In genomic region chr1:203428981-203429599, GRCh38 we compare ENCODE assay signal across 17 cellular contexts. TPM values are rescaled to one million over a fixed set of nuclear protein-coding genes. Genes with fewer than 3 reads are reported as not detected.
DNase-seq lines count a peak whose midpoint lies in the region; ATAC-seq and TF ChIP-seq lines count a peak whose summit lies in the region.
"Had no signal": no experiment of that assay in that cellular context is flagged by ENCODE, and none has a peak within 500 bp of the region (broad histone marks: within the 10 kb centered on the region; RNA-seq: fewer than 3 reads in every experiment).

No MANE protein-coding gene starts in this region.

- no peak overlapping the region for H3K27ac Mint-ChIP-seq in GM23338
- H3K27ac Mint-ChIP-seq in activated T-cell treated with anti-CD3 and anti-CD28 coated beads, Interleukin-2, amount 50 U/mL, for 72 hours = no peak overlapping the region
- H3K27ac Mint-ChIP-seq: activated naive CD4-positive, alpha-beta T cell treated with anti-CD3 and anti-CD28 coated beads, Interleukin-2, amount 50 U/mL, for 24 hours had no signal

- H3K4me1 ChIP-seq in rectal smooth muscle tissue (ENCODE audit: control insufficient read depth, insufficient read depth, low read length) (peaks cover 16% of the 10 kb centered on the region), GM23338 (ENCODE audit: insufficient read depth) (no peaks in the 10 kb centered on the region), A673 (ENCODE audit: insufficient read depth, low read length, poor library complexity, severe bottlenecking) (no peaks in the 10 kb centered on the region)
- H3K4me1 ChIP-seq: psoas muscle had no signal

- no TSS peak for BruUV-seq in A673 (replicated peaks; lab: Mats Ljungman, UMichigan)

- H2AFZ ChIP-seq in GM23338 = no peak overlapping the region

- H3K4me3 Mint-ChIP-seq in GM23338 = no peak overlapping the region
- H3K4me3 Mint-ChIP-seq in activated T-cell treated with anti-CD3 and anti-CD28 coated beads, Interleukin-2, amount 50 U/mL, for 72 hours = no peak overlapping the region
- H3K4me3 Mint-ChIP-seq: activated naive CD4-positive, alpha-beta T cell treated with anti-CD3 and anti-CD28 coated beads, Interleukin-2, amount 50 U/mL, for 24 hours had no signal

- H3F3A ChIP-seq in GM23338 (replicated peaks; ENCODE audit: low read depth) = no peaks in the 10 kb centered on the region

- H3K4me1 Mint-ChIP-seq in GM23338 = peaks cover 4% of the 10 kb centered on the region; the same call in 1 of the 3 replicates
- no peaks in the 10 kb centered on the region for H3K4me1 Mint-ChIP-seq in activated T-cell treated with anti-CD3 and anti-CD28 coated beads, Interleukin-2, amount 50 U/mL, for 72 hours (ENCODE audit: low read depth)
- H3K4me1 Mint-ChIP-seq: activated naive CD4-positive, alpha-beta T cell treated with anti-CD3 and anti-CD28 coated beads, Interleukin-2, amount 50 U/mL, for 24 hours had no signal

- H3K9ac ChIP-seq in rectal smooth muscle tissue (ENCODE audit: low read length) = no peak overlapping the region

- CTCF ChIA-PET in A673 (lab: Charles Lee) = no interaction called here

- H3K36me3 Mint-ChIP-seq in GM23338 (ENCODE audit: low read depth) = no peaks in the 10 kb centered on the region
- H3K36me3 Mint-ChIP-seq in activated T-cell treated with anti-CD3 and anti-CD28 coated beads, Interleukin-2, amount 50 U/mL, for 72 hours (ENCODE audit: insufficient read depth in 2 of 2) = no peaks in the 10 kb centered on the region
- H3K36me3 Mint-ChIP-seq: activated naive CD4-positive, alpha-beta T cell treated with anti-CD3 and anti-CD28 coated beads, Interleukin-2, amount 50 U/mL, for 24 hours had no signal

- H3K9me3 ChIP-seq in A673 (ENCODE audit: low read depth, low read length, poor library complexity, severe bottlenecking) = no peaks in the 10 kb centered on the region
- H3K9me3 ChIP-seq: psoas muscle had no signal

- POLR2A ChIA-PET in A673 (lab: Charles Lee; ENCODE audit: low non-redundant PET) = no interaction called here

- TF ChIP-seq CTCF in GM12864 (IDR thresholded peaks at IDR 0.05; ENCODE audit: low read depth, low read length, missing control alignments) (no peak), VCaP (conservative IDR thresholded peaks at IDR 0.05) (no peak), GM23338 (conservative IDR thresholded peaks at IDR 0.05; ENCODE audit: low read depth in 2 of 2) (no peak), A673 (conservative IDR thresholded peaks at IDR 0.05; ENCODE audit: low read depth, low read length) (no peak)

- no peaks in the 10 kb centered on the region for H3K9me2 ChIP-seq in GM23338 (ENCODE audit: insufficient read depth)

- H3K4me2 ChIP-seq in GM23338 = no peak overlapping the region

- intact Hi-C loops in A673 (cut with micrococcal nuclease; ENCODE audit: unreplicated experiment) = no loop called here

- DNase-seq in GM12864 (ENCODE audit: low read depth) = peak; percentile 4
- peak; percentile 67 for DNase-seq in NCI-H2029 (lab: John Stamatoyannopoulos, UW)
- no peak for DNase-seq in activated CD4-positive, alpha-beta T cell treated with anti-CD3 and anti-CD28 coated beads, Interleukin-2, amount 50 U/mL, for 48 hours
- no peak for DNase-seq in GM23338 (ENCODE audit: low spot score)
- no peak for DNase-seq in A673 (ENCODE audit: low spot score)
- no peak for DNase-seq in activated T-cell treated with anti-CD3 and anti-CD28 coated beads, Interleukin-2, amount 50 U/mL, for 72 hours
- DNase-seq: C1 segment of cervical spinal cord; central memory CD4-positive, alpha-beta T cell; NCI-H1694; psoas muscle; stimulated activated CD4-positive, alpha-beta T cell treated with anti-CD3 and anti-CD28 coated beads, Interleukin-2, amount 100 ng/mL, for 48 hours; stimulated activated naive CD4-positive, alpha-beta T cell treated with Interleukin-2 at 50 U/mL for 16 hours; T-helper 9 cell had no signal

- H3K27ac ChIP-seq in VCaP (peak overlapping the region; percentile 92), rectal smooth muscle tissue (ENCODE audit: low read depth, low read length) (no peak overlapping the region), GM23338 (ENCODE audit: low read depth) (no peak overlapping the region), A673 (ENCODE audit: low read depth, low read length, poor library complexity, severe bottlenecking) (no peak overlapping the region)
- H3K27ac ChIP-seq: psoas muscle had no signal

- H3K27me3 ChIP-seq in rectal smooth muscle tissue (ENCODE audit: control insufficient read depth, insufficient read depth, low read length) (no peaks in the 10 kb centered on the region), GM23338 (ENCODE audit: insufficient read depth) (no peaks in the 10 kb centered on the region), A673 (replicated peaks; ENCODE audit: insufficient read depth, low read depth, low read length, poor library complexity) (peaks cover 3% of the 10 kb centered on the region)

- no peaks in the 10 kb centered on the region for H4K20me1 ChIP-seq in GM23338 (replicated peaks; ENCODE audit: insufficient read depth)

- ATAC-seq in GM23338 = no peak; the same call in 2 of the 3 replicates
- ATAC-seq in activated T-cell treated with anti-CD3 and anti-CD28 coated beads, Interleukin-2, amount 50 U/mL, for 72 hours (replicated peaks in 1 of 2) = no peak
- ATAC-seq: psoas muscle had no signal

- peaks cover 11% of the 10 kb centered on the region for H3K27me3 Mint-ChIP-seq in GM23338 (ENCODE audit: insufficient read depth, low read depth, poor library complexity)
- H3K27me3 Mint-ChIP-seq in activated T-cell treated with anti-CD3 and anti-CD28 coated beads, Interleukin-2, amount 50 U/mL, for 72 hours (ENCODE audit: low read depth) = peaks cover 28% of the 10 kb centered on the region

- H3K36me3 ChIP-seq in rectal smooth muscle tissue (ENCODE audit: control insufficient read depth, insufficient read depth, low read length) (no peaks in the 10 kb centered on the region), GM23338 (ENCODE audit: insufficient read depth) (no peaks in the 10 kb centered on the region), A673 (ENCODE audit: insufficient read depth, low read length, poor library complexity, severe bottlenecking) (no peaks in the 10 kb centered on the region)

- H3K79me2 ChIP-seq in GM23338 (replicated peaks; ENCODE audit: insufficient read depth) = no peaks in the 10 kb centered on the region

- H3K9me3 Mint-ChIP-seq in GM23338 = no peaks in the 10 kb centered on the region
- H3K9me3 Mint-ChIP-seq in activated T-cell treated with anti-CD3 and anti-CD28 coated beads, Interleukin-2, amount 50 U/mL, for 72 hours = no peaks in the 10 kb centered on the region
- H3K9me3 Mint-ChIP-seq: activated naive CD4-positive, alpha-beta T cell treated with anti-CD3 and anti-CD28 coated beads, Interleukin-2, amount 50 U/mL, for 24 hours had no signal

- H3K4me3 ChIP-seq in GM12864 (ENCODE audit: low read depth, low read length) (no peak overlapping the region), rectal smooth muscle tissue (ENCODE audit: low read length) (peak overlapping the region; percentile 57), GM23338 (no peak overlapping the region), A673 (ENCODE audit: low read depth, low read length, poor library complexity, severe bottlenecking) (no peak overlapping the region)
- H3K4me3 ChIP-seq: psoas muscle had no signal

TF ChIP-seq in GM23338, 12 proteins besides CTCF, POLR2A, EP300 and RAD21:
- TF ChIP-seq POLR2AphosphoS5 (IDR thresholded peaks at IDR 0.05; ENCODE audit: low read depth) (no peak), JUNB (IDR thresholded peaks at IDR 0.05; ENCODE audit: unreplicated experiment) (no peak), NANOG (IDR thresholded peaks at IDR 0.05; ENCODE audit: borderline replicate concordance) (no peak), ZNF331 (CRISPR knock-in tag; IDR thresholded peaks at IDR 0.05; ENCODE audit: low read depth) (no peak)
TF ChIP-seq in GM23338: peak in this region for 0.

RNA-seq across cellular contexts. Expression of gene PRELP, which starts 46.5 kb away (rescaled TPM):
- 0.03 and 0.08 TPM in 2 replicates for total RNA-seq in GM23338 (2014; rRNA removed; shearing (Covaris generic))
- 0.03 and 0.12 TPM in 2 replicates for polyA plus RNA-seq in GM23338 (2016; fragmentation: Nextera tagmentation; extraction: Ambion mirVana)
- not detected in 2 replicates for total RNA-seq in A673 (2021)
- not detected for total RNA-seq in activated T-cell treated with anti-CD3 and anti-CD28 coated beads, Interleukin-2, amount 50 U/mL, for 72 hours
- total RNA-seq: lung microvascular endothelial cell had no signal

Comparison
In these comparisons a context has a peak if more than half of its experiments do, and no peak if none do; other contexts are left out.
1. DNase-seq: peak in GM12864 (single experiment) and NCI-H2029 (single experiment); none in activated CD4-positive, alpha-beta T cell treated with anti-CD3 and anti-CD28 coated beads, Interleukin-2, amount 50 U/mL, for 48 hours (0 of 2), GM23338 (single experiment), A673 (single experiment) and activated T-cell treated with anti-CD3 and anti-CD28 coated beads, Interleukin-2, amount 50 U/mL, for 72 hours (0 of 2).